11 cellular contexts compared by ENCODE assay signal in genomic region chr17:34235389-34236028, GRCh38. TPM values are rescaled to one million over a fixed set of nuclear protein-coding genes. Genes with fewer than 3 reads are reported as not detected.
DNase-seq lines count a peak whose midpoint lies in the region; ATAC-seq and TF ChIP-seq lines count a peak whose summit lies in the region.
"Had no signal": no experiment of that assay in that cellular context is flagged by ENCODE, and none has a peak within 500 bp of the region (broad histone marks: within the 10 kb centered on the region; RNA-seq: fewer than 3 reads in every experiment).

No MANE protein-coding gene starts in this region.

- H3K36me3 ChIP-seq in esophagus muscularis mucosa = no peaks in the 10 kb centered on the region
- no peaks in the 10 kb centered on the region for H3K36me3 ChIP-seq in mesodermal cell (ENCODE audit: control insufficient read depth, insufficient read depth, low read length)
- no peaks in the 10 kb centered on the region for H3K36me3 ChIP-seq in tibial artery

- TF ChIP-seq POLR2A in esophagus muscularis mucosa (IDR thresholded peaks at IDR 0.05; ENCODE audit: low read depth) = no peak

- WGBS in esophagus muscularis mucosa = 58% methylated on average over 4 of the region's 6 CpGs
- WGBS in mesodermal cell (ENCODE audit: insufficient coverage in 2 of 2), 2 experiments = 84 to 89% methylated on average over 3 to 4 of the region's 6 CpGs

- TF ChIP-seq EP300 in esophagus muscularis mucosa (IDR thresholded peaks at IDR 0.05) = no peak

- intact Hi-C loops in esophagus muscularis mucosa (cut with DNase I) (no loop called here), tibial artery (cut with DNase I; ENCODE audit: low total_unique reads) (loop anchor here (5.0 kb wide), 1 partner anchor 33 kb away; no protein-coding TSS in a partner anchor)
- intact Hi-C loops in activated CD4-positive, alpha-beta T cell treated with anti-CD3 and anti-CD28 coated beads for 36 hours (cut with DNase I, micrococcal nuclease) = no loop called here

- no peak overlapping the region for H3K4me3 Mint-ChIP-seq in activated CD4-positive, alpha-beta T cell treated with anti-CD3 and anti-CD28 coated beads for 36 hours

- H3K27me3 Mint-ChIP-seq in activated CD4-positive, alpha-beta T cell treated with anti-CD3 and anti-CD28 coated beads for 36 hours = peaks cover 24% of the 10 kb centered on the region

- TF ChIP-seq CTCF in esophagus muscularis mucosa (IDR thresholded peaks at IDR 0.05) (no peak), tibial artery (IDR thresholded peaks at IDR 0.05) (no peak), GM20000 (IDR thresholded peaks at IDR 0.05; ENCODE audit: extremely low read depth, missing control alignments) (no peak)

- DNase-seq in NOMO-1 treated with DMSO at 0.1 percent for 48 hours (lab: John Stamatoyannopoulos, UW; ENCODE audit: unreplicated experiment) = peak; percentile 82
- DNase-seq in esophagus muscularis mucosa (ENCODE audit: extremely low spot score) = no peak
- peak; percentile 68 to 79 for DNase-seq in tibial artery
- no peak for DNase-seq in GM20000 (ENCODE audit: low spot score)
- no peak for DNase-seq in Ammon's horn (ENCODE audit: low spot score)
- DNase-seq in NCI-H446 (lab: John Stamatoyannopoulos, UW) = no peak
- no peak for DNase-seq in activated CD4-positive, alpha-beta T cell treated with anti-CD3 and anti-CD28 coated beads for 36 hours
- DNase-seq: activated gamma-delta T cell treated with Interleukin-2 at 50 U/mL for 16 hours, NCI-H69 had no signal

- no peak for ATAC-seq in activated CD4-positive, alpha-beta T cell treated with anti-CD3 and anti-CD28 coated beads for 36 hours

- no peaks in the 10 kb centered on the region for H3K27me3 ChIP-seq in esophagus muscularis mucosa
- no peaks in the 10 kb centered on the region for H3K27me3 ChIP-seq in tibial artery

- no peaks in the 10 kb centered on the region for H3K9me3 ChIP-seq in esophagus muscularis mucosa
- H3K9me3 ChIP-seq in mesodermal cell (ENCODE audit: control insufficient read depth, low read length) = peaks cover 5% of the 10 kb centered on the region
- no peaks in the 10 kb centered on the region for H3K9me3 ChIP-seq in tibial artery

- H3K4me3 ChIP-seq in esophagus muscularis mucosa = no peak overlapping the region
- no peak overlapping the region for H3K4me3 ChIP-seq in mesodermal cell (ENCODE audit: extremely low read depth, insufficient read depth, low read length, poor library complexity, severe bottlenecking)
- no peak overlapping the region for H3K4me3 ChIP-seq in tibial artery

- no peaks in the 10 kb centered on the region for H3K36me3 Mint-ChIP-seq in activated CD4-positive, alpha-beta T cell treated with anti-CD3 and anti-CD28 coated beads for 36 hours (ENCODE audit: low read depth)

- no peaks in the 10 kb centered on the region for H3K4me1 Mint-ChIP-seq in activated CD4-positive, alpha-beta T cell treated with anti-CD3 and anti-CD28 coated beads for 36 hours

- CTCF ChIA-PET in activated CD4-positive, alpha-beta T cell treated with anti-CD3 and anti-CD28 coated beads for 36 hours (lab: Charles Lee) = interaction anchor here (1.4 kb wide), 1 partner anchor 127 kb away, joined by 6 read pairs; no protein-coding TSS in a partner anchor

- peaks cover under 1% of the 10 kb centered on the region for H3K9me3 Mint-ChIP-seq in activated CD4-positive, alpha-beta T cell treated with anti-CD3 and anti-CD28 coated beads for 36 hours (ENCODE audit: low read depth)

- POLR2A ChIA-PET in activated CD4-positive, alpha-beta T cell treated with anti-CD3 and anti-CD28 coated beads for 36 hours (lab: Charles Lee) = no interaction called here

- H3K27ac ChIP-seq in esophagus muscularis mucosa (replicated peaks in 1 of 4) (peak overlapping the region; percentile 16 to 76 (median 61)), mesodermal cell (ENCODE audit: low read depth, low read length, severe bottlenecking) (peak overlapping the region; percentile 62), tibial artery (peak overlapping the region; percentile 41 to 63)

- H3K4me1 ChIP-seq in esophagus muscularis mucosa (peaks cover 55 to 63% (median 60%) of the 10 kb centered on the region in 4 donors), mesodermal cell (ENCODE audit: control insufficient read depth, insufficient read depth, low read length, poor library complexity, severe bottlenecking) (peaks cover 41% of the 10 kb centered on the region), tibial artery (peaks cover 7 to 40% (median 22%) of the 10 kb centered on the region in 4 donors)

- H3K27ac Mint-ChIP-seq in activated CD4-positive, alpha-beta T cell treated with anti-CD3 and anti-CD28 coated beads for 36 hours = no peak overlapping the region

RNA-seq across cellular contexts. Expression of gene CCL2, which starts 19.6 kb away (rescaled TPM):
- total RNA-seq in esophagus muscularis mucosa = 100 to 1,000 TPM in 1 of 4 donors, 10 to 100 TPM in 2, 1 to 10 TPM in 1; 7.1 to 514 (median 20.8) TPM
- polyA plus RNA-seq in mesodermal cell (2013, experiment 1 of 2) = 106 TPM
- polyA plus RNA-seq in mesodermal cell (2013, experiment 2 of 2) = 82.2 TPM
- total RNA-seq in activated CD4-positive, alpha-beta T cell treated with anti-CD3 and anti-CD28 coated beads for 36 hours = not detected

RNA-seq across cellular contexts. Expression of gene CCL7, which starts 34.5 kb away (rescaled TPM):
- under 1 TPM in 1 of 4 donors, not detected in 3; 0.83 TPM for total RNA-seq in esophagus muscularis mucosa
- polyA plus RNA-seq in mesodermal cell (2013, experiment 1 of 2) = 5.0 TPM
- polyA plus RNA-seq in mesodermal cell (2013, experiment 2 of 2) = 3.8 TPM
- not detected for total RNA-seq in activated CD4-positive, alpha-beta T cell treated with anti-CD3 and anti-CD28 coated beads for 36 hours

RNA-seq across cellular contexts. Expression of gene CCL11, which starts 50.0 kb away (rescaled TPM):
- 1 to 10 TPM; 2.0 to 8.8 (median 6.6) TPM for total RNA-seq in esophagus muscularis mucosa
- not detected for polyA plus RNA-seq in mesodermal cell (2013, experiment 1 of 2)
- not detected for polyA plus RNA-seq in mesodermal cell (2013, experiment 2 of 2)
- not detected for total RNA-seq in activated CD4-positive, alpha-beta T cell treated with anti-CD3 and anti-CD28 coated beads for 36 hours
- total RNA-seq: epithelial cell of proximal tubule had no signal

Comparison
In these comparisons a context has a peak if more than half of its experiments do, and no peak if none do; other contexts are left out.
1. DNase-seq: peak in NOMO-1 treated with DMSO at 0.1 percent for 48 hours (single experiment) and tibial artery (2 of 2); none in esophagus muscularis mucosa (single experiment), GM20000 (single experiment), Ammon's horn (single experiment), NCI-H446 (0 of 2) and activated CD4-positive, alpha-beta T cell treated with anti-CD3 and anti-CD28 coated beads for 36 hours (single experiment).
2. RNA of gene CCL2, which starts 19.6 kb away (total RNA-seq): 7.1 to 514 TPM in esophagus muscularis mucosa; not detected in activated CD4-positive, alpha-beta T cell treated with anti-CD3 and anti-CD28 coated beads for 36 hours; every median in the first group is over 4 times any median in the second.
3. Peak in every context shown above with its lines, with median percentiles within 50 percentile points of each other: H3K27ac ChIP-seq.